ENCODE assay signal across 8 cellular contexts in genomic region chr11:73661035-73661628, GRCh38. TPM values are rescaled to one million over a fixed set of nuclear protein-coding genes. Genes with fewer than 3 reads are reported as not detected.
DNase-seq lines count a peak whose midpoint lies in the region; ATAC-seq and TF ChIP-seq lines count a peak whose summit lies in the region.

No MANE protein-coding gene starts in this region.

- H3K27ac Mint-ChIP-seq in neural crest cell (ENCODE audit: unreplicated experiment), result no peak overlapping the region
- no peak overlapping the region for H3K27ac Mint-ChIP-seq in stimulated activated naive CD8-positive, alpha-beta T cell treated with anti-CD3 and anti-CD28 coated beads, Interleukin-15, amount 100 ng/mL, for 72 hours

- H3K27me3 Mint-ChIP-seq in neural crest cell (ENCODE audit: low read depth), result peaks cover 6% of the 10 kb centered on the region
- H3K27me3 Mint-ChIP-seq in stimulated activated naive CD8-positive, alpha-beta T cell treated with anti-CD3 and anti-CD28 coated beads, Interleukin-15, amount 100 ng/mL, for 72 hours, result no peaks in the 10 kb centered on the region

- peak; percentile 77 for DNase-seq in AG10803 (ENCODE audit: low read depth)
- DNase-seq in KBM-7, result peak; percentile 89
- peak; percentile 68 for DNase-seq in SHP77 treated with DMSO at 0.1 percent for 48 hours (lab: John Stamatoyannopoulos, UW)
- peak; percentile 80 for DNase-seq in activated gamma-delta T cell treated with Interleukin-2 at 50 U/mL for 16 hours
- DNase-seq in foreskin melanocyte, result peak; percentile 82
- DNase-seq in neural crest cell (ENCODE audit: low read depth, low spot score), result peak; percentile 99
- DNase-seq in stimulated activated naive CD8-positive, alpha-beta T cell treated with anti-CD3 and anti-CD28 coated beads, Interleukin-15, amount 100 ng/mL, for 72 hours, result peak; percentile 80 to 84

- TF ChIP-seq CTCF in AG10803 (conservative IDR thresholded peaks at IDR 0.05; ENCODE audit: low read length) (peak; percentile 92), neural crest cell (conservative IDR thresholded peaks at IDR 0.05) (peak; percentile 99)

- no peaks in the 10 kb centered on the region for H3K9me3 Mint-ChIP-seq in neural crest cell
- H3K9me3 Mint-ChIP-seq in stimulated activated naive CD8-positive, alpha-beta T cell treated with anti-CD3 and anti-CD28 coated beads, Interleukin-15, amount 100 ng/mL, for 72 hours, result no peaks in the 10 kb centered on the region

- peaks cover 29% of the 10 kb centered on the region for H3K4me1 Mint-ChIP-seq in neural crest cell
- H3K4me1 Mint-ChIP-seq in stimulated activated naive CD8-positive, alpha-beta T cell treated with anti-CD3 and anti-CD28 coated beads, Interleukin-15, amount 100 ng/mL, for 72 hours, result peaks cover 15% of the 10 kb centered on the region

- in situ Hi-C loops in KBM-7 (cut with MboI; ENCODE audit: low pct_unique_long_range_greater_than_20kb, low sequenced_read_pairs), result loop anchor here (25.0 kb wide), 1 partner anchor 249 kb away; no protein-coding TSS in a partner anchor

- peaks cover 3% of the 10 kb centered on the region for H3K36me3 Mint-ChIP-seq in neural crest cell (ENCODE audit: low read depth)

- ATAC-seq in GM19351 (IDR thresholded peaks at IDR 0.05; ENCODE audit: unreplicated experiment), result peak; percentile 68
- ATAC-seq in stimulated activated naive CD8-positive, alpha-beta T cell treated with anti-CD3 and anti-CD28 coated beads, Interleukin-15, amount 100 ng/mL, for 72 hours, result peak; percentile 90

- peak overlapping the region; percentile 81 for H3K4me3 Mint-ChIP-seq in neural crest cell
- peak overlapping the region; percentile 48 to 73 for H3K4me3 Mint-ChIP-seq in stimulated activated naive CD8-positive, alpha-beta T cell treated with anti-CD3 and anti-CD28 coated beads, Interleukin-15, amount 100 ng/mL, for 72 hours

- peak overlapping the region; percentile 60 for H3K4me3 ChIP-seq in AG10803 (ENCODE audit: low read length)

RNA-seq across cellular contexts. Expression of gene PLEKHB1, which starts 14.8 kb away (rescaled TPM):
- 42.6 and 42.7 TPM in 2 replicates for total RNA-seq in neural crest cell

Comparison
In these comparisons a context has a peak if more than half of its experiments do, and no peak if none do; other contexts are left out.
1. Peak in every context shown above with its lines: DNase-seq, ATAC-seq and H3K4me3 ChIP-seq.